ENCODE assay signal across 37 cellular contexts in genomic region chr22:32120603-32121002, GRCh38. TPM values are rescaled to one million over a fixed set of nuclear protein-coding genes. Genes with fewer than 3 reads are reported as not detected.
"Had no signal": no experiment of that assay in that cellular context is flagged by ENCODE, and none has a peak within 500 bp of the region (broad histone marks: within the 10 kb centered on the region; RNA-seq: fewer than 3 reads in every experiment).

No MANE protein-coding gene starts in this region.

- H3K27ac ChIP-seq: KMS-11 had no signal

- H3K4me3 ChIP-seq: MG63 had no signal

- H3K4me2 ChIP-seq: KMS-11 had no signal

- H3K9me3 ChIP-seq: MG63 had no signal

- H3K9ac ChIP-seq: KMS-11 had no signal

- H3K36me3 ChIP-seq: MG63 had no signal

- DNase-seq: Kasumi-1, KG1, MG63, MM.1S, MV-4-11, NCI-H1048, NCI-H1092, NCI-H1092 treated with DMSO at 0.1 percent for 48 hours, NCI-H1105, NCI-H1105 treated with DMSO at 0.1 percent for 48 hours, NCI-H1417, NCI-H1417 treated with DMSO at 0.1 percent for 48 hours, NCI-H1436, NCI-H1436 treated with DMSO at 0.1 percent for 48 hours, NCI-H146, NCI-H1694, NCI-H1694 treated with DMSO at 0.1 percent for 48 hours, NCI-H187, NCI-H187 treated with DMSO at 0.1 percent for 48 hours, NCI-H1930, NCI-H2029, NCI-H2029 treated with DMSO at 0.1 percent for 48 hours, NCI-H2081, NCI-H2081 treated with DMSO at 0.1 percent for 48 hours, NCI-H2107, NCI-H2171, NCI-H2171 treated with DMSO at 0.1 percent for 48 hours, NCI-H2227 treated with DMSO at 0.1 percent for 48 hours, NCI-H226, NCI-H345, NCI-H446, NCI-H446 treated with DMSO at 0.1 percent for 48 hours had no signal

- H3K27me3 ChIP-seq: MG63 had no signal

RNA-seq across cellular contexts. Expression of gene C22orf42, which starts 38.5 kb away (rescaled TPM):
- total RNA-seq: LHCN-M2, M059J, MCF 10A, NCI-H460 had no signal
